ENCODE assay signal across 8 cellular contexts in genomic region chr12:102061556-102062418, GRCh38. TPM values are rescaled to one million over a fixed set of nuclear protein-coding genes. Genes with fewer than 3 reads are reported as not detected.
DNase-seq lines count a peak whose midpoint lies in the region; ATAC-seq and TF ChIP-seq lines count a peak whose summit lies in the region.

WASHC3 (minus strand) TSS chr12:102061991; CDS start chr12:102061962, 29 bp downstream.

- H3K36me3 Mint-ChIP-seq in activated T-cell treated with anti-CD3 and anti-CD28 coated beads, Interleukin-2, amount 50 U/mL, for 24 hours (ENCODE audit: low read depth), result peaks cover 41% of the 10 kb centered on the region

- no peak for TF ChIP-seq CTCF in epithelial cell of proximal tubule (conservative IDR thresholded peaks at IDR 0.05; ENCODE audit: low read depth, low read length)

- H3K9me3 Mint-ChIP-seq in activated T-cell treated with anti-CD3 and anti-CD28 coated beads, Interleukin-2, amount 50 U/mL, for 24 hours, result no peaks in the 10 kb centered on the region

- peak within 1 kb of the TSS; percentile 98 for H3K27ac Mint-ChIP-seq in activated T-cell treated with anti-CD3 and anti-CD28 coated beads, Interleukin-2, amount 50 U/mL, for 24 hours

- DNase-seq in DMS153 treated with DMSO at 0.1 percent for 48 hours (lab: John Stamatoyannopoulos, UW; ENCODE audit: unreplicated experiment), result peak; percentile 81
- DNase-seq in KBM-7, result peak; percentile 94
- peak; percentile 95 for DNase-seq in activated T-cell treated with anti-CD3 and anti-CD28 coated beads, Interleukin-2, amount 50 U/mL, for 24 hours
- DNase-seq in epithelial cell of proximal tubule (ENCODE audit: low read depth), result peak; percentile 39
- peak; percentile 96 for DNase-seq in mucosa of gallbladder (ENCODE audit: low spot score)
- peak; percentile 90 to 91 for DNase-seq in stimulated activated CD8-positive, alpha-beta memory T cell treated with anti-CD3 and anti-CD28 coated beads, Interleukin-4, amount 100 ng/mL, for 4 hours (ENCODE audit: low read depth in 2 of 2, low spot score in 1 of 2)

- peak; percentile 95 for ATAC-seq in GM21717 (IDR thresholded peaks at IDR 0.05; ENCODE audit: unreplicated experiment)

- H3K4me3 Mint-ChIP-seq in activated T-cell treated with anti-CD3 and anti-CD28 coated beads, Interleukin-2, amount 50 U/mL, for 24 hours, result peak within 1 kb of the TSS; percentile 94

- in situ Hi-C loops in KBM-7 (cut with MboI; ENCODE audit: low pct_unique_long_range_greater_than_20kb, low sequenced_read_pairs), result no loop called here

- peak within 1 kb of the TSS; percentile 96 for H3K4me3 ChIP-seq in epithelial cell of proximal tubule (ENCODE audit: low read depth, low read length)

- H3K4me1 Mint-ChIP-seq in activated T-cell treated with anti-CD3 and anti-CD28 coated beads, Interleukin-2, amount 50 U/mL, for 24 hours (ENCODE audit: low read depth), result peaks cover 39% of the 10 kb centered on the region

- H3K27me3 Mint-ChIP-seq in activated T-cell treated with anti-CD3 and anti-CD28 coated beads, Interleukin-2, amount 50 U/mL, for 24 hours, result peaks cover 4% of the 10 kb centered on the region

TF ChIP-seq in PFSK-1, 5 proteins besides CTCF, POLR2A, EP300 and RAD21:
- TF ChIP-seq POLR2AphosphoS5 (IDR thresholded peaks at IDR 0.05; ENCODE audit: low read depth, low read length), result peak; percentile 74; the same call in 1 of the 2 replicates
- TF ChIP-seq SIN3A (IDR thresholded peaks at IDR 0.05; ENCODE audit: borderline replicate concordance, insufficient read depth, low read length), result no peak
- no peak for TF ChIP-seq FOXP2 (optimal IDR thresholded peaks at IDR 0.05; ENCODE audit: borderline replicate concordance, extremely low read depth, extremely low read length, insufficient read depth)

RNA-seq across cellular contexts. Expression of gene WASHC3, which starts in this region (rescaled TPM):
- 11.0 TPM for polyA plus RNA-seq in PFSK-1 (2012; ENCODE audit: insufficient read length, low read depth)
- total RNA-seq in epithelial cell of proximal tubule, result 40.3 and 51.0 TPM in 2 replicates
- 32.0 TPM for total RNA-seq in mucosa of gallbladder

Comparison
In these comparisons a context has a peak if more than half of its experiments do, and no peak if none do; other contexts are left out.
1. Peak in every context shown above with its lines: DNase-seq, ATAC-seq and H3K4me3 ChIP-seq.
2. DNase-seq: peak in every context shown above with its lines; median percentile 96 in mucosa of gallbladder; 95 in activated T-cell treated with anti-CD3 and anti-CD28 coated beads, Interleukin-2, amount 50 U/mL, for 24 hours; 94 in KBM-7; 90 in stimulated activated CD8-positive, alpha-beta memory T cell treated with anti-CD3 and anti-CD28 coated beads, Interleukin-4, amount 100 ng/mL, for 4 hours; 81 in DMS153 treated with DMSO at 0.1 percent for 48 hours; 39 in epithelial cell of proximal tubule.